1 cellular context compared by ENCODE assay signal in the genomic region with DNA sequence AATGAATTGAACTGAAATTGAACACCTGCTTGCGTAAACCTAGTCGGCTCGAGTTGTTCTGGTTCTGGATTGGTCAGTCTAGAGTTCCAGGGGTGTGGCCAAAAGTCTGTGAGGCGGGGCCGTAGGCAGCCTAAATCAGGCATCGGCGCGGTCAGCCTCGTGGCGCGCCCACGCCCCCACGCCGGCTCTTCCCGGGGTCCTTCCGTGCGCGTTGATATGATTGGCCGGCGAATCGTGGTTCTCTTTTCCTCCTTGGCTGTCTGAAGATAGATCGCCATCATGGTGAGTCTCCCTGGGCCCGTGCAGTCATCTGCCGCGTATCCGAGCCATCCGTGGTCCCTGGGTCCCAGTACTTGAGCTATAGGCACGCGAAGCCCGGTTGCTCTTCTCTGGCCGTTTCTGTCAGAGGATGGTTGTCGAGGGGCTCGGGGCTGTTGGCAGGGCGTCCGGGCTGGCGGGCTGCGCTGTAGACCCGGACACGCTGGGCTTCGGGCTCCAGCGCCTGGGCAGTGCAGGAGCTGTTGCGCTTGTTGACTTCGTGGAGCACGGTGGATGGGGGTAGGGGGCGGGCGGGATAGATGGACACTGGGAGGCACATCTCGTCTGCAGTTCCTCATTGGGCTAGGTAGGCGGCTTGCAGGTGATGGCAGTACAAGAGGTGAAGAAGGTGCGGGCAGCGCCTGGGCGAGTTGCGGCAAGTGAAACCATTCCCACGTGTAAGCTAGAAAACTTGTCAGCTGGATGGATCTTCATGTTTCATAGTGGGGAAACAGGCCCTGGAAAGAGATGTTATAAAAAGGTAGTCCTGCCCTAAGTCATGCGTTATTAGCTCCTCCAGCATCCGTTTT.
A peak's percentile ranks its signal among the peaks of the same experiment; 100 is the strongest.
TF ChIP-seq lines count a peak whose summit lies in the region.

A gene (plus strand): TSS at position 241 of the 848 bp plus-strand sequence. CDS start 39 bp downstream, at position 280.

TF ChIP-seq in HepG2, 621 proteins besides CTCF, POLR2A, EP300 and RAD21 (continued from another document and continues in another):
- TF ChIP-seq REL (CRISPR knock-in tag; conservative IDR thresholded peaks at IDR 0.05) (no peak), SP5 (CRISPR knock-in tag; IDR thresholded peaks at IDR 0.05; ENCODE audit: borderline replicate concordance, low read depth) (peak; percentile 52; the same call in 1 of the 2 replicates), NRL (CRISPR knock-in tag; IDR thresholded peaks at IDR 0.05; ENCODE audit: borderline replicate concordance) (0 out of 2 replicates have a peak, but pooled peaks have one; percentile 63), SYNCRIP (IDR thresholded peaks at IDR 0.05; ENCODE audit: insufficient read depth, low read depth, low read length) (no peak), ISX (CRISPR knock-in tag; conservative IDR thresholded peaks at IDR 0.05) (no peak), HDAC2 (CRISPR knock-in tag; IDR thresholded peaks at IDR 0.05) (peak; percentile 18; the same call in 1 of the 2 replicates), BHLHE40 (IDR thresholded peaks at IDR 0.05; ENCODE audit: low read length) (no peak; the same call in 1 of the 2 replicates), ZFP36L1 (CRISPR knock-in tag; IDR thresholded peaks at IDR 0.05) (no peak), CC2D1A (CRISPR knock-in tag; IDR thresholded peaks at IDR 0.05) (no peak), ZMAT3 (CRISPR knock-in tag; conservative IDR thresholded peaks at IDR 0.05) (no peak; the same call in 1 of the 2 replicates), ZNF713 (CRISPR knock-in tag; IDR thresholded peaks at IDR 0.05) (0 out of 2 replicates have a peak, but pooled peaks have one; percentile 71), MED1 (CRISPR knock-in tag; IDR thresholded peaks at IDR 0.05) (no peak; the same call in none of the 2 replicates), SP1 (IDR thresholded peaks at IDR 0.05) (no peak), SP1 (CRISPR knock-in tag; IDR thresholded peaks at IDR 0.05) (peak; percentile 82; the same call in 1 of the 2 replicates), ZNF670 (CRISPR knock-in tag; IDR thresholded peaks at IDR 0.05; ENCODE audit: borderline replicate concordance) (0 out of 2 replicates have a peak, but pooled peaks have one; percentile 63), SRSF4 (IDR thresholded peaks at IDR 0.05; ENCODE audit: low read depth, low read length, poor library complexity, severe bottlenecking) (no peak), KLF13 (CRISPR knock-in tag; IDR thresholded peaks at IDR 0.05) (no peak), ZNF350 (CRISPR knock-in tag; IDR thresholded peaks at IDR 0.05; ENCODE audit: borderline replicate concordance, low read depth) (peak; percentile 86), RBAK (CRISPR knock-in tag; IDR thresholded peaks at IDR 0.05) (no peak), ZNF891 (CRISPR knock-in tag; IDR thresholded peaks at IDR 0.05) (peak; percentile 93; the same call in 1 of the 2 replicates), MED13 (CRISPR knock-in tag; IDR thresholded peaks at IDR 0.05) (peak; percentile 64; the same call in 1 of the 2 replicates), RBM22 (optimal IDR thresholded peaks at IDR 0.05; ENCODE audit: low read length) (no peak), FOXM1 (CRISPR knock-in tag; IDR thresholded peaks at IDR 0.05) (no peak), ZFP41 (CRISPR knock-in tag; IDR thresholded peaks at IDR 0.05; ENCODE audit: borderline replicate concordance) (no peak)
- TF ChIP-seq, protein P1, sequence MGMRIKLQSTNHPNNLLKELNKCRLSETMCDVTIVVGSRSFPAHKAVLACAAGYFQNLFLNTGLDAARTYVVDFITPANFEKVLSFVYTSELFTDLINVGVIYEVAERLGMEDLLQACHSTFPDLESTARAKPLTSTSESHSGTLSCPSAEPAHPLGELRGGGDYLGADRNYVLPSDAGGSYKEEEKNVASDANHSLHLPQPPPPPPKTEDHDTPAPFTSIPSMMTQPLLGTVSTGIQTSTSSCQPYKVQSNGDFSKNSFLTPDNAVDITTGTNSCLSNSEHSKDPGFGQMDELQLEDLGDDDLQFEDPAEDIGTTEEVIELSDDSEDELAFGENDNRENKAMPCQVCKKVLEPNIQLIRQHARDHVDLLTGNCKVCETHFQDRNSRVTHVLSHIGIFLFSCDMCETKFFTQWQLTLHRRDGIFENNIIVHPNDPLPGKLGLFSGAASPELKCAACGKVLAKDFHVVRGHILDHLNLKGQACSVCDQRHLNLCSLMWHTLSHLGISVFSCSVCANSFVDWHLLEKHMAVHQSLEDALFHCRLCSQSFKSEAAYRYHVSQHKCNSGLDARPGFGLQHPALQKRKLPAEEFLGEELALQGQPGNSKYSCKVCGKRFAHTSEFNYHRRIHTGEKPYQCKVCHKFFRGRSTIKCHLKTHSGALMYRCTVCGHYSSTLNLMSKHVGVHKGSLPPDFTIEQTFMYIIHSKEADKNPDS (CRISPR knock-in tag; IDR thresholded peaks at IDR 0.05) = no peak; the same call in 1 of the 2 replicates
- TF ChIP-seq, protein P2, sequence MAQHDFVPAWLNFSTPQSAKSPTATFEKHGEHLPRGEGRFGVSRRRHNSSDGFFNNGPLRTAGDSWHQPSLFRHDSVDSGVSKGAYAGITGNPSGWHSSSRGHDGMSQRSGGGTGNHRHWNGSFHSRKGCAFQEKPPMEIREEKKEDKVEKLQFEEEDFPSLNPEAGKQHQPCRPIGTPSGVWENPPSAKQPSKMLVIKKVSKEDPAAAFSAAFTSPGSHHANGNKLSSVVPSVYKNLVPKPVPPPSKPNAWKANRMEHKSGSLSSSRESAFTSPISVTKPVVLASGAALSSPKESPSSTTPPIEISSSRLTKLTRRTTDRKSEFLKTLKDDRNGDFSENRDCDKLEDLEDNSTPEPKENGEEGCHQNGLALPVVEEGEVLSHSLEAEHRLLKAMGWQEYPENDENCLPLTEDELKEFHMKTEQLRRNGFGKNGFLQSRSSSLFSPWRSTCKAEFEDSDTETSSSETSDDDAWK (CRISPR knock-in tag; IDR thresholded peaks at IDR 0.05) = no peak
- TF ChIP-seq, protein P3, sequence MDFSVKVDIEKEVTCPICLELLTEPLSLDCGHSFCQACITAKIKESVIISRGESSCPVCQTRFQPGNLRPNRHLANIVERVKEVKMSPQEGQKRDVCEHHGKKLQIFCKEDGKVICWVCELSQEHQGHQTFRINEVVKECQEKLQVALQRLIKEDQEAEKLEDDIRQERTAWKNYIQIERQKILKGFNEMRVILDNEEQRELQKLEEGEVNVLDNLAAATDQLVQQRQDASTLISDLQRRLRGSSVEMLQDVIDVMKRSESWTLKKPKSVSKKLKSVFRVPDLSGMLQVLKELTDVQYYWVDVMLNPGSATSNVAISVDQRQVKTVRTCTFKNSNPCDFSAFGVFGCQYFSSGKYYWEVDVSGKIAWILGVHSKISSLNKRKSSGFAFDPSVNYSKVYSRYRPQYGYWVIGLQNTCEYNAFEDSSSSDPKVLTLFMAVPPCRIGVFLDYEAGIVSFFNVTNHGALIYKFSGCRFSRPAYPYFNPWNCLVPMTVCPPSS (IDR thresholded peaks at IDR 0.05) = no peak
- TF ChIP-seq, protein P4, sequence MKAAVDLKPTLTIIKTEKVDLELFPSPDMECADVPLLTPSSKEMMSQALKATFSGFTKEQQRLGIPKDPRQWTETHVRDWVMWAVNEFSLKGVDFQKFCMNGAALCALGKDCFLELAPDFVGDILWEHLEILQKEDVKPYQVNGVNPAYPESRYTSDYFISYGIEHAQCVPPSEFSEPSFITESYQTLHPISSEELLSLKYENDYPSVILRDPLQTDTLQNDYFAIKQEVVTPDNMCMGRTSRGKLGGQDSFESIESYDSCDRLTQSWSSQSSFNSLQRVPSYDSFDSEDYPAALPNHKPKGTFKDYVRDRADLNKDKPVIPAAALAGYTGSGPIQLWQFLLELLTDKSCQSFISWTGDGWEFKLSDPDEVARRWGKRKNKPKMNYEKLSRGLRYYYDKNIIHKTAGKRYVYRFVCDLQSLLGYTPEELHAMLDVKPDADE (CRISPR knock-in tag; IDR thresholded peaks at IDR 0.05) = no peak
- TF ChIP-seq, protein P5, sequence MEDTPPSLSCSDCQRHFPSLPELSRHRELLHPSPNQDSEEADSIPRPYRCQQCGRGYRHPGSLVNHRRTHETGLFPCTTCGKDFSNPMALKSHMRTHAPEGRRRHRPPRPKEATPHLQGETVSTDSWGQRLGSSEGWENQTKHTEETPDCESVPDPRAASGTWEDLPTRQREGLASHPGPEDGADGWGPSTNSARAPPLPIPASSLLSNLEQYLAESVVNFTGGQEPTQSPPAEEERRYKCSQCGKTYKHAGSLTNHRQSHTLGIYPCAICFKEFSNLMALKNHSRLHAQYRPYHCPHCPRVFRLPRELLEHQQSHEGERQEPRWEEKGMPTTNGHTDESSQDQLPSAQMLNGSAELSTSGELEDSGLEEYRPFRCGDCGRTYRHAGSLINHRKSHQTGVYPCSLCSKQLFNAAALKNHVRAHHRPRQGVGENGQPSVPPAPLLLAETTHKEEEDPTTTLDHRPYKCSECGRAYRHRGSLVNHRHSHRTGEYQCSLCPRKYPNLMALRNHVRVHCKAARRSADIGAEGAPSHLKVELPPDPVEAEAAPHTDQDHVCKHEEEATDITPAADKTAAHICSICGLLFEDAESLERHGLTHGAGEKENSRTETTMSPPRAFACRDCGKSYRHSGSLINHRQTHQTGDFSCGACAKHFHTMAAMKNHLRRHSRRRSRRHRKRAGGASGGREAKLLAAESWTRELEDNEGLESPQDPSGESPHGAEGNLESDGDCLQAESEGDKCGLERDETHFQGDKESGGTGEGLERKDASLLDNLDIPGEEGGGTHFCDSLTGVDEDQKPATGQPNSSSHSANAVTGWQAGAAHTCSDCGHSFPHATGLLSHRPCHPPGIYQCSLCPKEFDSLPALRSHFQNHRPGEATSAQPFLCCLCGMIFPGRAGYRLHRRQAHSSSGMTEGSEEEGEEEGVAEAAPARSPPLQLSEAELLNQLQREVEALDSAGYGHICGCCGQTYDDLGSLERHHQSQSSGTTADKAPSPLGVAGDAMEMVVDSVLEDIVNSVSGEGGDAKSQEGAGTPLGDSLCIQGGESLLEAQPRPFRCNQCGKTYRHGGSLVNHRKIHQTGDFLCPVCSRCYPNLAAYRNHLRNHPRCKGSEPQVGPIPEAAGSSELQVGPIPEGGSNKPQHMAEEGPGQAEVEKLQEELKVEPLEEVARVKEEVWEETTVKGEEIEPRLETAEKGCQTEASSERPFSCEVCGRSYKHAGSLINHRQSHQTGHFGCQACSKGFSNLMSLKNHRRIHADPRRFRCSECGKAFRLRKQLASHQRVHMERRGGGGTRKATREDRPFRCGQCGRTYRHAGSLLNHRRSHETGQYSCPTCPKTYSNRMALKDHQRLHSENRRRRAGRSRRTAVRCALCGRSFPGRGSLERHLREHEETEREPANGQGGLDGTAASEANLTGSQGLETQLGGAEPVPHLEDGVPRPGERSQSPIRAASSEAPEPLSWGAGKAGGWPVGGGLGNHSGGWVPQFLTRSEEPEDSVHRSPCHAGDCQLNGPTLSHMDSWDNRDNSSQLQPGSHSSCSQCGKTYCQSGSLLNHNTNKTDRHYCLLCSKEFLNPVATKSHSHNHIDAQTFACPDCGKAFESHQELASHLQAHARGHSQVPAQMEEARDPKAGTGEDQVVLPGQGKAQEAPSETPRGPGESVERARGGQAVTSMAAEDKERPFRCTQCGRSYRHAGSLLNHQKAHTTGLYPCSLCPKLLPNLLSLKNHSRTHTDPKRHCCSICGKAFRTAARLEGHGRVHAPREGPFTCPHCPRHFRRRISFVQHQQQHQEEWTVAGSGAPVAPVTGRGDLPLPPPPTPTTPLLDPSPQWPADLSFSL (CRISPR knock-in tag; IDR thresholded peaks at IDR 0.05) = no peak
- TF ChIP-seq, protein P6, sequence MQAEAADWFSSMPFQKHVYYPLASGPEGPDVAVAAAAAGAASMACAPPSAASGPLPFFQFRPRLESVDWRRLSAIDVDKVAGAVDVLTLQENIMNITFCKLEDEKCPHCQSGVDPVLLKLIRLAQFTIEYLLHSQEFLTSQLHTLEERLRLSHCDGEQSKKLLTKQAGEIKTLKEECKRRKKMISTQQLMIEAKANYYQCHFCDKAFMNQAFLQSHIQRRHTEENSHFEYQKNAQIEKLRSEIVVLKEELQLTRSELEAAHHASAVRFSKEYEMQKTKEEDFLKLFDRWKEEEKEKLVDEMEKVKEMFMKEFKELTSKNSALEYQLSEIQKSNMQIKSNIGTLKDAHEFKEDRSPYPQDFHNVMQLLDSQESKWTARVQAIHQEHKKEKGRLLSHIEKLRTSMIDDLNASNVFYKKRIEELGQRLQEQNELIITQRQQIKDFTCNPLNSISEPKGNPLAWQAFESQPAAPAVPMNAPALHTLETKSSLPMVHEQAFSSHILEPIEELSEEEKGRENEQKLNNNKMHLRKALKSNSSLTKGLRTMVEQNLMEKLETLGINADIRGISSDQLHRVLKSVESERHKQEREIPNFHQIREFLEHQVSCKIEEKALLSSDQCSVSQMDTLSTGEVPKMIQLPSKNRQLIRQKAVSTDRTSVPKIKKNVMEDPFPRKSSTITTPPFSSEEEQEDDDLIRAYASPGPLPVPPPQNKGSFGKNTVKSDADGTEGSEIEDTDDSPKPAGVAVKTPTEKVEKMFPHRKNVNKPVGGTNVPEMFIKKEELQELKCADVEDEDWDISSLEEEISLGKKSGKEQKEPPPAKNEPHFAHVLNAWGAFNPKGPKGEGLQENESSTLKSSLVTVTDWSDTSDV (CRISPR knock-in tag; IDR thresholded peaks at IDR 0.05) = no peak
- TF ChIP-seq, protein P7, sequence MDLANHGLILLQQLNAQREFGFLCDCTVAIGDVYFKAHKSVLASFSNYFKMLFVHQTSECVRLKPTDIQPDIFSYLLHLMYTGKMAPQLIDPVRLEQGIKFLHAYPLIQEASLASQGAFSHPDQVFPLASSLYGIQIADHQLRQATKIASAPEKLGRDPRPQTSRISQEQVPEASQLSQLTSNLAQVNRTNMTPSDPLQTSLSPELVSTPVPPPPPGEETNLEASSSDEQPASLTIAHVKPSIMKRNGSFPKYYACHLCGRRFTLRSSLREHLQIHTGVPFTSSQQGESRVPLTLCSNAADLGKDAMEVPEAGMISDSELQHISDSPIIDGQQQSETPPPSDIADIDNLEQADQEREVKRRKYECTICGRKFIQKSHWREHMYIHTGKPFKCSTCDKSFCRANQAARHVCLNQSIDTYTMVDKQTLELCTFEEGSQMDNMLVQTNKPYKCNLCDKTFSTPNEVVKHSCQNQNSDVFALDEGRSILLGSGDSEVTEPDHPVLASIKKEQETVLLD (CRISPR knock-in tag; IDR thresholded peaks at IDR 0.05; ENCODE audit: low read depth) = no peak
- TF ChIP-seq, protein P8, sequence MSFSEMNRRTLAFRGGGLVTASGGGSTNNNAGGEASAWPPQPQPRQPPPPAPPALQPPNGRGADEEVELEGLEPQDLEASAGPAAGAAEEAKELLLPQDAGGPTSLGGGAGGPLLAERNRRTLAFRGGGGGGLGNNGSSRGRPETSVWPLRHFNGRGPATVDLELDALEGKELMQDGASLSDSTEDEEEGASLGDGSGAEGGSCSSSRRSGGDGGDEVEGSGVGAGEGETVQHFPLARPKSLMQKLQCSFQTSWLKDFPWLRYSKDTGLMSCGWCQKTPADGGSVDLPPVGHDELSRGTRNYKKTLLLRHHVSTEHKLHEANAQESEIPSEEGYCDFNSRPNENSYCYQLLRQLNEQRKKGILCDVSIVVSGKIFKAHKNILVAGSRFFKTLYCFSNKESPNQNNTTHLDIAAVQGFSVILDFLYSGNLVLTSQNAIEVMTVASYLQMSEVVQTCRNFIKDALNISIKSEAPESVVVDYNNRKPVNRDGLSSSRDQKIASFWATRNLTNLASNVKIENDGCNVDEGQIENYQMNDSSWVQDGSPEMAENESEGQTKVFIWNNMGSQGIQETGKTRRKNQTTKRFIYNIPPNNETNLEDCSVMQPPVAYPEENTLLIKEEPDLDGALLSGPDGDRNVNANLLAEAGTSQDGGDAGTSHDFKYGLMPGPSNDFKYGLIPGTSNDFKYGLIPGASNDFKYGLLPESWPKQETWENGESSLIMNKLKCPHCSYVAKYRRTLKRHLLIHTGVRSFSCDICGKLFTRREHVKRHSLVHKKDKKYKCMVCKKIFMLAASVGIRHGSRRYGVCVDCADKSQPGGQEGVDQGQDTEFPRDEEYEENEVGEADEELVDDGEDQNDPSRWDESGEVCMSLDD (CRISPR knock-in tag; IDR thresholded peaks at IDR 0.05; ENCODE audit: borderline replicate concordance) = no peak
